In the genomic region with DNA sequence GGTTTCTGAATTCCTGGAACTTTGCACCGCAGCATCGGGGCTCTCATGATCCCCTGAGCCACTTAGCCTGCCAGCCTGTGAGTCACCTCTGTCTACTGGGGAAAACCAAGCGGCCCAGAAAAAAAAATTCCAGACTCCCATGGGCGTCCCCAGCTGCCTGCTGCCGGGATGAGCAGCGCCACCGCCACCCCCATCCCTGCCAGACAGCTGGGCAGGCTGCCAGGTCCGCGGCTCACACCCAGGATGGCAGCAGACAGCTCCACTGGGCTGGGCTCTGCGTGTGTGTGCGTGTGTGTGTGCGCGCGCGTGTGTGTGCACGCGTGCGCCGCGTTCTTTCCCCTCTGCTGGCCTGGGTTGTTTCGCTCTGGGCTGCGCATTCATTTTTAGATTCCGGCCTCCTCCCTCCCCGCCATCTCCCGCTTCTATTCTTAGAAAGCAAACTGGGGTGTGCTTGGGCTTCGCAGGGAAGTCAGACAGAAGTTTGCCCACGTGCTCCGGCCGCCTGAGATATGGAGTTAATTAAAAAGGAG, we compare ENCODE assay signal across 8 cellular contexts. TPM values are rescaled to one million over a fixed set of nuclear protein-coding genes. Genes with fewer than 3 reads are reported as not detected.
DNase-seq lines count a peak whose midpoint lies in the region; TF ChIP-seq lines count a peak whose summit lies in the region.

No MANE protein-coding gene starts in this region.

- H3K36me3 ChIP-seq in GM23248 (ENCODE audit: low read depth), result no peaks in the 10 kb centered on the region

- no peak for TF ChIP-seq CTCF in endothelial cell (IDR thresholded peaks at IDR 0.05; ENCODE audit: unreplicated experiment)

- 1 to 2% methylated on average over 24 to 29 of the region's 29 CpGs for WGBS in GM23248 (ENCODE audit: low coverage in 1 of 2, low lambda C conversion rate in 2 of 2, missing lambda C conversion rate in 2 of 2), 2 experiments

- no peaks in the 10 kb centered on the region for H3K9me2 ChIP-seq in GM23248 (ENCODE audit: insufficient read depth)

- peak; percentile 93 for DNase-seq in AG20443 (ENCODE audit: low spot score)
- peak; percentile 92 for DNase-seq in GM23248
- DNase-seq in NCI-H345 treated with DMSO at 0.1 percent for 48 hours (lab: John Stamatoyannopoulos, UW; ENCODE audit: unreplicated experiment), result peak; percentile 9
- DNase-seq in activated CD8-positive, alpha-beta memory T cell treated with anti-CD3 and anti-CD28 coated beads for 1 hour (ENCODE audit: extremely low read depth in 1 of 2, low read depth in 1 of 2), result peak; percentile 20 to 28
- peak; percentile 45 for DNase-seq in effector CD4-positive, alpha-beta T cell
- DNase-seq in middle frontal gyrus (ENCODE audit: extremely low spot score, low spot score), result peak; percentile 72
- DNase-seq in stimulated activated CD8-positive, alpha-beta memory T cell treated with anti-CD3 and anti-CD28 coated beads, Interleukin-2, amount 100 ng/mL, for 1 hour (ENCODE audit: low read depth in 2 of 2), result peak; percentile 2 to 3
- DNase-seq in endothelial cell (ENCODE audit: low spot score), result no peak

- H3K79me2 ChIP-seq in GM23248 (ENCODE audit: insufficient read depth), result no peaks in the 10 kb centered on the region

- peak overlapping the region; percentile 83 for H3K4me2 ChIP-seq in GM23248 (ENCODE audit: unreplicated experiment)

- peaks cover 17% of the 10 kb centered on the region for H3K4me1 Mint-ChIP-seq in endothelial cell (ENCODE audit: unreplicated experiment)

- H3K36me3 Mint-ChIP-seq in endothelial cell (ENCODE audit: low read depth, unreplicated experiment), result no peaks in the 10 kb centered on the region

- peaks cover 6% of the 10 kb centered on the region; the same call in 1 of the 2 replicates for H3F3A ChIP-seq in GM23248 (ENCODE audit: insufficient read depth)

- in situ Hi-C loops in GM23248 (cut with MboI), result no loop called here

- no peaks in the 10 kb centered on the region for H3K9me3 Mint-ChIP-seq in endothelial cell (ENCODE audit: unreplicated experiment)

- no peaks in the 10 kb centered on the region for H4K20me1 ChIP-seq in GM23248 (ENCODE audit: insufficient read depth)

- H3K4me1 ChIP-seq in GM23248 (ENCODE audit: insufficient read depth), result peaks cover 7% of the 10 kb centered on the region

- no peaks in the 10 kb centered on the region for H3K9me3 ChIP-seq in GM23248 (ENCODE audit: low read depth)

- peak overlapping the region; percentile 45 for H3K9ac ChIP-seq in GM23248

- H3K4me3 ChIP-seq in GM23248, result peak overlapping the region; percentile 67

- no peak overlapping the region for H3K27ac Mint-ChIP-seq in endothelial cell (ENCODE audit: unreplicated experiment)

- H3K27me3 Mint-ChIP-seq in endothelial cell (ENCODE audit: unreplicated experiment), result no peaks in the 10 kb centered on the region

- peak overlapping the region; percentile 53 for H2AFZ ChIP-seq in GM23248

- no peak overlapping the region for H3K4me3 Mint-ChIP-seq in endothelial cell (ENCODE audit: unreplicated experiment)

- H3K27me3 ChIP-seq in GM23248 (replicated peaks; ENCODE audit: insufficient read depth), result peaks cover 16% of the 10 kb centered on the region; the same call in 1 of the 2 replicates

- H3K27ac ChIP-seq in GM23248, result no peak overlapping the region

RNA-seq across cellular contexts. Expression of gene PMEPA1, which starts 38.9 kb away (rescaled TPM):
- 6.1 and 6.6 TPM in 2 replicates for total RNA-seq in GM23248 (2014; rRNA removed; shearing (Covaris generic))
- 11.8 and 12.5 TPM in 2 replicates for polyA plus RNA-seq in GM23248 (2016; fragmentation: Nextera tagmentation; extraction: Ambion mirVana)
- total RNA-seq in endothelial cell (ENCODE audit: unreplicated experiment), result 61.3 TPM
